8 cellular contexts compared by ENCODE assay signal in genomic region chr19:10510301-10510802, GRCh38. TPM values are rescaled to one million over a fixed set of nuclear protein-coding genes. Genes with fewer than 3 reads are reported as not detected.
DNase-seq lines count a peak whose midpoint lies in the region; ATAC-seq and TF ChIP-seq lines count a peak whose summit lies in the region.

No MANE protein-coding gene starts in this region.

- no peaks in the 10 kb centered on the region for H3K36me3 ChIP-seq in right atrium auricular region
- H3K36me3 ChIP-seq in colonic mucosa: no peaks in the 10 kb centered on the region
- H3K36me3 ChIP-seq in neural progenitor cell: no peaks in the 10 kb centered on the region

- no peak for ATAC-seq in HG02870 (IDR thresholded peaks at IDR 0.05; ENCODE audit: unreplicated experiment)
- no peak for ATAC-seq in HG02623 (IDR thresholded peaks at IDR 0.05; ENCODE audit: unreplicated experiment)

- no peaks in the 10 kb centered on the region for H3K9me3 ChIP-seq in right atrium auricular region
- H3K9me3 ChIP-seq in colonic mucosa: no peaks in the 10 kb centered on the region
- no peaks in the 10 kb centered on the region for H3K9me3 ChIP-seq in neural progenitor cell (ENCODE audit: low read depth)

- H2AFZ ChIP-seq in neural progenitor cell (replicated peaks): no peak overlapping the region

- H3K27me3 Mint-ChIP-seq in neural progenitor cell (ENCODE audit: insufficient read depth, low read depth): peaks cover 17% of the 10 kb centered on the region

- H3K79me2 ChIP-seq in neural progenitor cell (ENCODE audit: low read depth): no peaks in the 10 kb centered on the region

- no peak overlapping the region for H3K9ac ChIP-seq in colonic mucosa (ENCODE audit: low read depth in 2 of 2, low read length in 2 of 2)
- no peak overlapping the region for H3K9ac ChIP-seq in neural progenitor cell

- DNase-seq in right atrium auricular region (ENCODE audit: low spot score): no peak
- no peak for DNase-seq in cardiac septum (ENCODE audit: low spot score)
- peak; percentile 68 for DNase-seq in activated CD4-positive, CD25-positive, alpha-beta regulatory T cell treated with anti-CD3 and anti-CD28 coated beads, Interleukin-2, amount 50 U/mL, for 72 hours
- no peak for DNase-seq in colonic mucosa
- DNase-seq in neural progenitor cell (ENCODE audit: low spot score): peak; percentile 64
- no peak for DNase-seq in SW480 (ENCODE audit: low spot score)

- intact Hi-C loops in cardiac septum (cut with DNase I): no loop called here
- intact Hi-C loops in colonic mucosa (cut with DNase I): no loop called here

- H3K27me3 ChIP-seq in right atrium auricular region (peaks cover 0 to 13% of the 10 kb centered on the region in 2 donors), colonic mucosa (peaks cover 31% of the 10 kb centered on the region), neural progenitor cell (peaks cover 51% of the 10 kb centered on the region)

- peaks cover 10% of the 10 kb centered on the region for H3K4me1 Mint-ChIP-seq in neural progenitor cell

- TF ChIP-seq CTCF in right atrium auricular region (IDR thresholded peaks at IDR 0.05) (peak; percentile 55 to 71), colonic mucosa (IDR thresholded peaks at IDR 0.05) (peak; percentile 74), neural progenitor cell (IDR thresholded peaks at IDR 0.05) (peak; percentile 84)

- H3K4me3 ChIP-seq in right atrium auricular region: no peak overlapping the region
- no peak overlapping the region for H3K4me3 ChIP-seq in colonic mucosa
- no peak overlapping the region for H3K4me3 ChIP-seq in neural progenitor cell

- no peaks in the 10 kb centered on the region for H3K36me3 Mint-ChIP-seq in neural progenitor cell

- peaks cover 24% of the 10 kb centered on the region for H3F3A ChIP-seq in neural progenitor cell (ENCODE audit: low read depth)

- no peak overlapping the region for H3K27ac ChIP-seq in right atrium auricular region
- H3K27ac ChIP-seq in colonic mucosa: no peak overlapping the region
- H3K27ac ChIP-seq in neural progenitor cell: no peak overlapping the region

- H4K20me1 ChIP-seq in neural progenitor cell (ENCODE audit: low read depth): peaks cover 11% of the 10 kb centered on the region

- no peaks in the 10 kb centered on the region for H3K9me3 Mint-ChIP-seq in neural progenitor cell

- H3K4me2 ChIP-seq in neural progenitor cell: no peak overlapping the region

- no peak overlapping the region for H3K27ac Mint-ChIP-seq in neural progenitor cell

- peaks cover 0 to 8% of the 10 kb centered on the region in 2 donors for H3K4me1 ChIP-seq in right atrium auricular region
- H3K4me1 ChIP-seq in colonic mucosa: peaks cover 2% of the 10 kb centered on the region
- no peaks in the 10 kb centered on the region for H3K4me1 ChIP-seq in neural progenitor cell

- H3K4me3 Mint-ChIP-seq in neural progenitor cell: no peak overlapping the region

RNA-seq across cellular contexts. Expression of gene S1PR5, which starts 6.9 kb away (rescaled TPM):
- total RNA-seq in right atrium auricular region (under 1 TPM; 0.12 to 0.59 TPM), cardiac septum (0.75 TPM), colonic mucosa (not detected), neural progenitor cell (ENCODE audit: low replicate concordance) (0.15 and 1.1 TPM in 2 replicates)

RNA-seq across cellular contexts. Expression of gene KEAP1, which starts 7.2 kb away (rescaled TPM):
- total RNA-seq in right atrium auricular region: 10 to 100 TPM; 52.1 to 64.9 TPM
- 66.7 TPM for total RNA-seq in cardiac septum
- 10 to 100 TPM; 53.2 to 87.3 TPM for total RNA-seq in colonic mucosa
- 25.2 and 41.7 TPM in 2 replicates for total RNA-seq in neural progenitor cell (ENCODE audit: low replicate concordance)

RNA-seq across cellular contexts. Expression of gene ATG4D, which starts 33.4 kb away (rescaled TPM):
- total RNA-seq in right atrium auricular region: 10 to 100 TPM; 47.1 to 61.2 TPM
- total RNA-seq in cardiac septum: 47.6 TPM
- total RNA-seq in colonic mucosa: 10 to 100 TPM; 69.0 to 89.9 TPM
- total RNA-seq in neural progenitor cell (ENCODE audit: low replicate concordance): 5.1 and 29.6 TPM in 2 replicates

RNA-seq across cellular contexts. Expression of gene KRI1, which starts 55.5 kb away (rescaled TPM):
- total RNA-seq in right atrium auricular region (10 to 100 TPM in 1 of 2 donors, 1 to 10 TPM in 1; 9.6 to 10.3 TPM), cardiac septum (10.8 TPM), colonic mucosa (10 to 100 TPM; 11.0 to 27.2 TPM), neural progenitor cell (ENCODE audit: low replicate concordance) (16.4 and 27.4 TPM in 2 replicates)

RNA-seq across cellular contexts. Expression of gene CDKN2D, which starts 58.4 kb away (rescaled TPM):
- total RNA-seq in right atrium auricular region: 1 to 10 TPM; 4.4 to 4.6 TPM
- 14.9 TPM for total RNA-seq in cardiac septum
- 10 to 100 TPM; 11.1 to 13.4 TPM for total RNA-seq in colonic mucosa
- total RNA-seq in neural progenitor cell (ENCODE audit: low replicate concordance): 3.4 and 4.4 TPM in 2 replicates

Comparison
In these comparisons a context has a peak if more than half of its experiments do, and no peak if none do; other contexts are left out.
1. DNase-seq: peak in activated CD4-positive, CD25-positive, alpha-beta regulatory T cell treated with anti-CD3 and anti-CD28 coated beads, Interleukin-2, amount 50 U/mL, for 72 hours (single experiment) and neural progenitor cell (single experiment); none in right atrium auricular region (single experiment), cardiac septum (single experiment), colonic mucosa (single experiment) and SW480 (single experiment).
2. Peak in every context shown above with its lines, with median percentiles within 50 percentile points of each other: CTCF ChIP-seq.